15 cellular contexts compared by ENCODE assay signal in the genomic region with DNA sequence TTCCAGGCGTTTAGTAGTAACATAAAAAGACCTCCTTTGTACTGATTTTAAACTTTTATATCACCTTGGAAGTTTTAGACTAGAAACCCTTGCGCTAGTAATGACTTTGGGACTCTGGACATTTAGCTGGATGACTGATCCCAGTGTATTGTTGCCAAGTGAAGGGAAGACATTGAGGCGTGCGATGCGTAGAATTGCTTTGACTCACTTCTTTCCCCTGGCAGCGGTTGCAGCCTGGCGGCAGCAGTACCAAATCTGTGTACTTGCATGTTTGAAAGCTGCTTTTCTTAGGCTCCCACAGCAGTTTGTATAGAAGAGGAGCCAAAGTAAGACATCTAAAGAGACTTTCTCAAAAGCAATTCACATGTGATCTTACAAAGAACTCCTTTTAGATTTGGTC.
A peak's percentile ranks its signal among the peaks of the same experiment; 100 is the strongest.
DNase-seq lines count a peak whose midpoint lies in the region; ATAC-seq and TF ChIP-seq lines count a peak whose summit lies in the region.
"Had no signal": no experiment of that assay in that cellular context is flagged by ENCODE, and none has a peak within 500 bp of the region (broad histone marks: within the 10 kb centered on the region; RNA-seq: fewer than 3 reads in every experiment).

No MANE protein-coding gene starts in this region.

- no peak overlapping the region for H3K27ac ChIP-seq in GM23338 (ENCODE audit: low read depth)
- no peak overlapping the region for H3K27ac ChIP-seq in gastrocnemius medialis
- H3K27ac ChIP-seq: PC-9 had no signal

- H3K27me3 Mint-ChIP-seq in GM23338 (ENCODE audit: insufficient read depth, low read depth, poor library complexity), result no peaks in the 10 kb centered on the region
- no peaks in the 10 kb centered on the region for H3K27me3 Mint-ChIP-seq in osteocyte (ENCODE audit: unreplicated experiment)
- H3K27me3 Mint-ChIP-seq: activated CD4-positive, alpha-beta memory T cell treated with anti-CD3 and anti-CD28 coated beads, Interleukin-2, amount 10 ng/mL, durations not matched to agents 7 days and 5 days; stimulated activated naive CD8-positive, alpha-beta T cell treated with anti-CD3 and anti-CD28 coated beads, Interleukin-15, Interleukin-2, amounts not matched to agents 100 ng/mL and 50 ng/mL, for 24 hours; T-helper 17 cell had no signal

- no peaks in the 10 kb centered on the region for H3F3A ChIP-seq in GM23338 (replicated peaks; ENCODE audit: low read depth)

- no peaks in the 10 kb centered on the region for H3K9me2 ChIP-seq in GM23338 (ENCODE audit: insufficient read depth)

- in situ Hi-C loops in gastrocnemius medialis (cut with MboI; ENCODE audit: low sequenced_read_pairs in 4 of 4), result loop anchor here in 3 of 4 donors (10.0 to 25.0 kb wide), 2 partner anchors 60 to 437 kb away; no protein-coding TSS in a partner anchor

- H3K4me1 Mint-ChIP-seq in GM23338 (peaks cover 4% of the 10 kb centered on the region; the same call in 2 of the 3 replicates), osteocyte (ENCODE audit: unreplicated experiment) (no peaks in the 10 kb centered on the region)
- H3K4me1 Mint-ChIP-seq: activated CD4-positive, alpha-beta memory T cell treated with anti-CD3 and anti-CD28 coated beads, Interleukin-2, amount 10 ng/mL, durations not matched to agents 7 days and 5 days had no signal

- H3K4me2 ChIP-seq in GM23338, result no peak overlapping the region
- H3K4me2 ChIP-seq: PC-9 had no signal

- DNase-seq in GM23338 (ENCODE audit: low spot score) (no peak), amniotic epithelial cell (ENCODE audit: low read depth) (peak; percentile 30), hypothalamus (lab: John Stamatoyannopoulos, UW) (peak in 26 of 51 donors; percentile 2 to 69 (median 26)), gastrocnemius medialis (no peak), OCI-M2 (lab: John Stamatoyannopoulos, UW; ENCODE audit: unreplicated experiment) (no peak), osteocyte (ENCODE audit: extremely low spot score, unreplicated experiment) (no peak), left cardiac atrium (no peak)
- DNase-seq: activated CD4-positive, alpha-beta memory T cell treated with anti-CD3 and anti-CD28 coated beads, Interleukin-2, amount 10 ng/mL, durations not matched to agents 7 days and 5 days; cortex of kidney; Kasumi-1; PC-9; stimulated activated CD4-positive, alpha-beta T cell treated with anti-CD3 and anti-CD28 coated beads, Interleukin-2, amount 100 ng/mL, for 48 hours; T-helper 17 cell had no signal

- no peak for TF ChIP-seq POLR2A in gastrocnemius medialis (IDR thresholded peaks at IDR 0.05)

- H2AFZ ChIP-seq in GM23338, result no peak overlapping the region
- H2AFZ ChIP-seq: PC-9 had no signal

- H3K27ac Mint-ChIP-seq in GM23338 (peak overlapping the region; percentile 44), osteocyte (ENCODE audit: unreplicated experiment) (no peak overlapping the region)
- H3K27ac Mint-ChIP-seq: activated CD4-positive, alpha-beta memory T cell treated with anti-CD3 and anti-CD28 coated beads, Interleukin-2, amount 10 ng/mL, durations not matched to agents 7 days and 5 days; stimulated activated naive CD8-positive, alpha-beta T cell treated with anti-CD3 and anti-CD28 coated beads, Interleukin-15, Interleukin-2, amounts not matched to agents 100 ng/mL and 50 ng/mL, for 24 hours had no signal

- H3K79me2 ChIP-seq in GM23338 (replicated peaks; ENCODE audit: insufficient read depth), result no peaks in the 10 kb centered on the region

- TF ChIP-seq CTCF in GM23338 (conservative IDR thresholded peaks at IDR 0.05; ENCODE audit: low read depth in 2 of 2) (no peak), gastrocnemius medialis (IDR thresholded peaks at IDR 0.05 in 4 of 5, conservative IDR thresholded peaks at IDR 0.05 in 1 of 5) (no peak), osteocyte (IDR thresholded peaks at IDR 0.05) (no peak)

- no peaks in the 10 kb centered on the region for H4K20me1 ChIP-seq in GM23338 (replicated peaks; ENCODE audit: insufficient read depth)

- H3K36me3 Mint-ChIP-seq in GM23338 (ENCODE audit: low read depth) (no peaks in the 10 kb centered on the region), osteocyte (ENCODE audit: unreplicated experiment) (no peaks in the 10 kb centered on the region)

- no peak for ATAC-seq in GM23338
- peak; percentile 68 to 70 for ATAC-seq in gastrocnemius medialis
- no peak for ATAC-seq in GM21360 (IDR thresholded peaks at IDR 0.05; ENCODE audit: unreplicated experiment)
- ATAC-seq in left cardiac atrium, result no peak

- H3K4me3 ChIP-seq in GM23338 (no peak overlapping the region), gastrocnemius medialis (no peak overlapping the region)
- H3K4me3 ChIP-seq: PC-9 had no signal

- H3K9me3 Mint-ChIP-seq in GM23338, result no peaks in the 10 kb centered on the region
- no peaks in the 10 kb centered on the region for H3K9me3 Mint-ChIP-seq in osteocyte (ENCODE audit: unreplicated experiment)
- H3K9me3 Mint-ChIP-seq: activated CD4-positive, alpha-beta memory T cell treated with anti-CD3 and anti-CD28 coated beads, Interleukin-2, amount 10 ng/mL, durations not matched to agents 7 days and 5 days; stimulated activated naive CD8-positive, alpha-beta T cell treated with anti-CD3 and anti-CD28 coated beads, Interleukin-15, Interleukin-2, amounts not matched to agents 100 ng/mL and 50 ng/mL, for 24 hours had no signal

- intact Hi-C loops in gastrocnemius medialis (cut with DNase I; ENCODE audit: low total_unique reads), result loop anchor here (2.0 kb wide), 1 partner anchor 14 kb away; no protein-coding TSS in a partner anchor
- intact Hi-C loops in left cardiac atrium (cut with DNase I), result no loop called here

- H3K4me1 ChIP-seq in GM23338 (ENCODE audit: insufficient read depth) (no peaks in the 10 kb centered on the region), gastrocnemius medialis (peaks cover 5 to 6% of the 10 kb centered on the region in 2 donors)

- no peaks in the 10 kb centered on the region for H3K27me3 ChIP-seq in GM23338 (ENCODE audit: insufficient read depth)
- H3K27me3 ChIP-seq in gastrocnemius medialis, result no peaks in the 10 kb centered on the region

- no peaks in the 10 kb centered on the region for H3K9me3 ChIP-seq in gastrocnemius medialis

- H3K4me3 Mint-ChIP-seq in GM23338 (no peak overlapping the region), osteocyte (ENCODE audit: unreplicated experiment) (no peak overlapping the region)
- H3K4me3 Mint-ChIP-seq: activated CD4-positive, alpha-beta memory T cell treated with anti-CD3 and anti-CD28 coated beads, Interleukin-2, amount 10 ng/mL, durations not matched to agents 7 days and 5 days; stimulated activated naive CD8-positive, alpha-beta T cell treated with anti-CD3 and anti-CD28 coated beads, Interleukin-15, Interleukin-2, amounts not matched to agents 100 ng/mL and 50 ng/mL, for 24 hours; T-helper 17 cell had no signal

- no peaks in the 10 kb centered on the region for H3K36me3 ChIP-seq in GM23338 (ENCODE audit: insufficient read depth)
- no peaks in the 10 kb centered on the region for H3K36me3 ChIP-seq in gastrocnemius medialis

TF ChIP-seq in GM23338, 12 proteins besides CTCF, POLR2A, EP300 and RAD21:
- no peak for TF ChIP-seq ZNF114 (CRISPR knock-in tag; IDR thresholded peaks at IDR 0.05)
- no peak for TF ChIP-seq EZH2 (IDR thresholded peaks at IDR 0.05; ENCODE audit: low read depth, unreplicated experiment)
- no peak for TF ChIP-seq ZNF331 (CRISPR knock-in tag; IDR thresholded peaks at IDR 0.05; ENCODE audit: low read depth)
- no peak for TF ChIP-seq EZH2phosphoT487 (IDR thresholded peaks at IDR 0.05; ENCODE audit: unreplicated experiment)
TF ChIP-seq in GM23338: peak in this region for 0.

Comparison
In these comparisons a context has a peak if more than half of its experiments do, and no peak if none do; other contexts are left out.
1. ATAC-seq: peak in gastrocnemius medialis (2 of 2); none in GM23338 (single experiment), GM21360 (single experiment) and left cardiac atrium (0 of 2).
2. DNase-seq: peak in amniotic epithelial cell (single experiment) and hypothalamus (26 of 51); none in GM23338 (single experiment), gastrocnemius medialis (0 of 2), OCI-M2 (single experiment), osteocyte (single experiment) and left cardiac atrium (single experiment).